12 cellular contexts compared by ENCODE assay signal in the genomic region with DNA sequence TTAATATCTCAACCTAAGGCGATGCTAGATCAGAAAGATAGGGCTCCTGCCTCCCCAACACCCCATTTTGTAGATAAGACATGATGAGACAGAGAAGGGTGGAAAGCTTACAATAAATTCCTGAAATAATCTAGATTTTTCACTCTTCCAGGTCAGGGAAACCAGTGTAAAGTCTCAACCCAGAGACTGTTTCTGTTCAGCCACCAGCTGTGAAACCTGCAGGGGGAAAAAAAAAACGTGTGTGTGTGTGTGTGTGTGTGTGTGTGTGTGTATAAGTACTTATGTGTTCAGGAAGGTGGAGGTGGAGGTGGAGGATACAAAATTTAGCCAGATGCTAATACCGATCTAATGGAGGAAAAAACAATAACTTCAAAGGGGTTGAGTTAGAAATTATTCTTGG. TPM values are rescaled to one million over a fixed set of nuclear protein-coding genes. Genes with fewer than 3 reads are reported as not detected.
DNase-seq lines count a peak whose midpoint lies in the region; ATAC-seq and TF ChIP-seq lines count a peak whose summit lies in the region.
"Had no signal": no experiment of that assay in that cellular context is flagged by ENCODE, and none has a peak within 500 bp of the region (broad histone marks: within the 10 kb centered on the region; RNA-seq: fewer than 3 reads in every experiment).

No MANE protein-coding gene starts in this region.

- peak overlapping the region; percentile 94 for H3K4me3 ChIP-seq in CD4-positive, CD25-positive, alpha-beta regulatory T cell (ENCODE audit: low read depth, low read length)
- peak overlapping the region; percentile 73 for H3K4me3 ChIP-seq in HUES48 (ENCODE audit: low read depth, low read length)
- no peak overlapping the region for H3K4me3 ChIP-seq in adrenal gland
- H3K4me3 ChIP-seq: BLaER1 treated with 17β-estradiol and CSF1 and Interleukin-3, amounts not matched to agents 10 nM and 100 nM had no signal

- no peak for ATAC-seq in CD4-positive, CD25-positive, alpha-beta regulatory T cell (ENCODE audit: low read depth in 2 of 2)
- ATAC-seq in activated naive CD8-positive, alpha-beta T cell treated with anti-CD3 and anti-CD28 coated beads, Interleukin-2, amount 10 ng/mL, durations not matched to agents 7 days and 5 days (ENCODE audit: low read depth) = no peak
- no peak for ATAC-seq in naive B cell (ENCODE audit: low read depth in 2 of 2)
- ATAC-seq: PC-3 had no signal

- POLR2A ChIA-PET in activated naive CD8-positive, alpha-beta T cell treated with anti-CD3 and anti-CD28 coated beads, Interleukin-2, amount 10 ng/mL, durations not matched to agents 7 days and 5 days (lab: Charles Lee) = interaction anchor here (0.6 to 1.4 kb wide), 2 partner anchors 422 to 1541 kb away, joined by 4 to 6 read pairs; a partner anchor contains a TSS
- POLR2A ChIA-PET in GM10248 (lab: Yijun Ruan, JAX) = no interaction called here

- H3K27ac ChIP-seq in CD4-positive, CD25-positive, alpha-beta regulatory T cell (ENCODE audit: insufficient read depth, low read length, poor library complexity, severe bottlenecking) = peak overlapping the region; percentile 79
- H3K27ac ChIP-seq in HUES48 (ENCODE audit: low read depth, low read length) (no peak overlapping the region), adrenal gland (no peak overlapping the region)
- H3K27ac ChIP-seq: BLaER1 treated with 17β-estradiol and CSF1 and Interleukin-3, amounts not matched to agents 10 nM and 100 nM had no signal

- no peaks in the 10 kb centered on the region for H3K36me3 ChIP-seq in CD4-positive, CD25-positive, alpha-beta regulatory T cell (ENCODE audit: control insufficient read depth, insufficient read depth, low read length)
- H3K36me3 ChIP-seq in HUES48 (ENCODE audit: control insufficient read depth, insufficient read depth, low read length) = no peaks in the 10 kb centered on the region
- no peaks in the 10 kb centered on the region for H3K36me3 ChIP-seq in adrenal gland (replicated peaks in 1 of 2)
- H3K36me3 ChIP-seq: BLaER1 treated with 17β-estradiol and CSF1 and Interleukin-3, amounts not matched to agents 10 nM and 100 nM had no signal

- peak overlapping the region; percentile 96 to 99 (median 97) for H3K27ac Mint-ChIP-seq in CD4-positive, CD25-positive, alpha-beta regulatory T cell
- peak overlapping the region; percentile 94 for H3K27ac Mint-ChIP-seq in activated naive CD8-positive, alpha-beta T cell treated with anti-CD3 and anti-CD28 coated beads, Interleukin-2, amount 10 ng/mL, durations not matched to agents 7 days and 5 days
- peak overlapping the region in 5 of 6 donors; percentile 58 to 96 (median 89) for H3K27ac Mint-ChIP-seq in naive B cell

- TF ChIP-seq CTCF in GM10248 (IDR thresholded peaks at IDR 0.05; ENCODE audit: control extremely low read depth, extremely low read depth, low read depth, missing control alignments) (no peak), adrenal gland (IDR thresholded peaks at IDR 0.05) (no peak)

- intact Hi-C loops in adrenal gland (cut with DNase I) = no loop called here

- no peak overlapping the region for H3K9ac ChIP-seq in HUES48 (ENCODE audit: low read depth, low read length)
- H3K9ac ChIP-seq: BLaER1 treated with 17β-estradiol and CSF1 and Interleukin-3, amounts not matched to agents 10 nM and 100 nM had no signal

- peak overlapping the region; percentile 96 to 99 (median 97) for H3K4me3 Mint-ChIP-seq in CD4-positive, CD25-positive, alpha-beta regulatory T cell
- H3K4me3 Mint-ChIP-seq in activated naive CD8-positive, alpha-beta T cell treated with anti-CD3 and anti-CD28 coated beads, Interleukin-2, amount 10 ng/mL, durations not matched to agents 7 days and 5 days = peak overlapping the region; percentile 97
- H3K4me3 Mint-ChIP-seq in naive B cell = peak overlapping the region; percentile 85 to 99 (median 96)

- no peaks in the 10 kb centered on the region for H3K9me3 Mint-ChIP-seq in CD4-positive, CD25-positive, alpha-beta regulatory T cell
- no peaks in the 10 kb centered on the region for H3K9me3 Mint-ChIP-seq in activated naive CD8-positive, alpha-beta T cell treated with anti-CD3 and anti-CD28 coated beads, Interleukin-2, amount 10 ng/mL, durations not matched to agents 7 days and 5 days
- H3K9me3 Mint-ChIP-seq in naive B cell = no peaks in the 10 kb centered on the region

- H3K9me3 ChIP-seq in CD4-positive, CD25-positive, alpha-beta regulatory T cell (ENCODE audit: control insufficient read depth in 2 of 2, low read length in 2 of 2) = no peaks in the 10 kb centered on the region
- peaks cover 48% of the 10 kb centered on the region for H3K9me3 ChIP-seq in HUES48 (ENCODE audit: control insufficient read depth, insufficient read depth, low read length)
- no peaks in the 10 kb centered on the region for H3K9me3 ChIP-seq in adrenal gland (replicated peaks in 1 of 3)

- H3K4me1 Mint-ChIP-seq in CD4-positive, CD25-positive, alpha-beta regulatory T cell = peaks cover 1 to 29% (median 17%) of the 10 kb centered on the region in 4 donors
- peaks cover 22% of the 10 kb centered on the region for H3K4me1 Mint-ChIP-seq in activated naive CD8-positive, alpha-beta T cell treated with anti-CD3 and anti-CD28 coated beads, Interleukin-2, amount 10 ng/mL, durations not matched to agents 7 days and 5 days
- peaks cover 12 to 24% (median 18%) of the 10 kb centered on the region in 3 donors for H3K4me1 Mint-ChIP-seq in naive B cell

- peaks cover 3% of the 10 kb centered on the region for H3K36me3 Mint-ChIP-seq in CD4-positive, CD25-positive, alpha-beta regulatory T cell
- peaks cover 4% of the 10 kb centered on the region for H3K36me3 Mint-ChIP-seq in activated naive CD8-positive, alpha-beta T cell treated with anti-CD3 and anti-CD28 coated beads, Interleukin-2, amount 10 ng/mL, durations not matched to agents 7 days and 5 days
- H3K36me3 Mint-ChIP-seq in naive B cell = no peaks in the 10 kb centered on the region

- no peaks in the 10 kb centered on the region for H3K27me3 ChIP-seq in CD4-positive, CD25-positive, alpha-beta regulatory T cell (ENCODE audit: control insufficient read depth, insufficient read depth, low read length)
- H3K27me3 ChIP-seq in HUES48 (ENCODE audit: control insufficient read depth, insufficient read depth, low read length) (no peaks in the 10 kb centered on the region), adrenal gland (peaks cover 26% of the 10 kb centered on the region)

- DNase-seq in CD4-positive, CD25-positive, alpha-beta regulatory T cell = peak in 1 of 3 donors; percentile 7
- DNase-seq in activated naive CD8-positive, alpha-beta T cell treated with anti-CD3 and anti-CD28 coated beads, Interleukin-2, amount 10 ng/mL, durations not matched to agents 7 days and 5 days = no peak
- DNase-seq in naive B cell (no peak), GM10248 (ENCODE audit: extremely low spot score) (no peak), adrenal gland (no peak), NCI-H2029 (lab: John Stamatoyannopoulos, UW) (no peak), NCI-H345 treated with DMSO at 0.1 percent for 48 hours (lab: John Stamatoyannopoulos, UW; ENCODE audit: unreplicated experiment) (no peak)
- DNase-seq: GOT3, NCI-H1930 had no signal

- H3K27me3 Mint-ChIP-seq in CD4-positive, CD25-positive, alpha-beta regulatory T cell = no peaks in the 10 kb centered on the region
- no peaks in the 10 kb centered on the region for H3K27me3 Mint-ChIP-seq in activated naive CD8-positive, alpha-beta T cell treated with anti-CD3 and anti-CD28 coated beads, Interleukin-2, amount 10 ng/mL, durations not matched to agents 7 days and 5 days
- H3K27me3 Mint-ChIP-seq in naive B cell = no peaks in the 10 kb centered on the region

- peaks cover 11% of the 10 kb centered on the region for H3K4me1 ChIP-seq in CD4-positive, CD25-positive, alpha-beta regulatory T cell (ENCODE audit: control insufficient read depth, insufficient read depth, low read length, poor library complexity, severe bottlenecking)
- H3K4me1 ChIP-seq in HUES48 (ENCODE audit: control insufficient read depth, insufficient read depth, low read length) (peaks cover 9% of the 10 kb centered on the region), adrenal gland (replicated peaks in 1 of 2) (no peaks in the 10 kb centered on the region)
- H3K4me1 ChIP-seq: BLaER1 treated with 17β-estradiol and CSF1 and Interleukin-3, amounts not matched to agents 10 nM and 100 nM had no signal

- TF ChIP-seq POLR2A in adrenal gland (IDR thresholded peaks at IDR 0.05) = no peak

- CTCF ChIA-PET in GM10248 (lab: Yijun Ruan, JAX) = no interaction called here

- 34 to 50% (median 40%) methylated on average over 3 of the region's 3 CpGs for WGBS in adrenal gland, 4 donors

RNA-seq across cellular contexts. Expression of a gene that starts 0.8 kb away (rescaled TPM):
- 135 TPM for total RNA-seq in CD4-positive, CD25-positive, alpha-beta regulatory T cell
- polyA plus RNA-seq in CD4-positive, CD25-positive, alpha-beta regulatory T cell = 100 to 1,000 TPM; 291 to 625 (median 465) TPM
- 10 to 100 TPM; 75.8 to 84.6 TPM for total RNA-seq in activated naive CD8-positive, alpha-beta T cell treated with anti-CD3 and anti-CD28 coated beads, Interleukin-2, amount 10 ng/mL, durations not matched to agents 7 days and 5 days
- polyA plus RNA-seq in naive B cell (ENCODE audit: low read depth in 6 of 6) (100 to 1,000 TPM in 1 of 6 donors, 10 to 100 TPM in 5; 49.9 to 145 (median 76.4) TPM), adrenal gland (10 to 100 TPM in 2 of 3 donors, 1 to 10 TPM in 1; 5.7 to 13.7 (median 12.3) TPM)
- total RNA-seq in adrenal gland = 10 to 100 TPM in 4 of 8 donors, 1 to 10 TPM in 4; 6.8 to 23.1 (median 9.6) TPM
- total RNA-seq: PC-3 had no signal

Comparison
In these comparisons a context has a peak if more than half of its experiments do, and no peak if none do; other contexts are left out.
1. H3K4me3 ChIP-seq: peak in CD4-positive, CD25-positive, alpha-beta regulatory T cell (single experiment) and HUES48 (single experiment); none in adrenal gland (0 of 4).
2. Peak in every context shown above with its lines, with median percentiles within 50 percentile points of each other: H3K27ac Mint-ChIP-seq and H3K4me3 Mint-ChIP-seq.